In the genomic region with DNA sequence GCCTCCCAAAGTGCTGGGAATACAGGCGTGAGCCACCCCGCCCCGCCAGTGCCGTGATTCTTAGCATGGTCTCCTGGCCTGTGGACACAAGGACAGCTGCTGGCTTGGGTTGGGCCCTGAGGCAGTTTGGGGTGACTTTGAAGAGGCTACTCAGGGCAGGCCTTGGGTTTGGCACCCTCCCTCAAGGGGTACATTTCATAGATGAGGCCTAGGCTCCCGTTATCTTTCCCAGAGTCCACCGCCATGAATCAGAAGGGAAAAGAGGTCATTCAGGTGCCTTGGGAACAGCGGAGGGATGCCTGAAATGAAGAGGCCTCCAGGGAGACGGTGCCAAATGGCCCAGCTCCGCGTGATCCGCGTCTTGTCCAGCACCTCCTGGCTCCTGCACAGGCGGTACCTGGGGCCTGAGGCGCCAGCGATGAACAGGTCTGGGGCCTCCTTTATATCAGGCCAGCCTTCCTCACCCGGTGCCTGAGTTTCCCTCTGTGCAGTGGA, we compare ENCODE assay signal across 9 cellular contexts. TPM values are rescaled to one million over a fixed set of nuclear protein-coding genes. Genes with fewer than 3 reads are reported as not detected.
DNase-seq lines count a peak whose midpoint lies in the region; ATAC-seq, FAIRE-seq and TF ChIP-seq lines count a peak whose summit lies in the region.
"Had no signal": no experiment of that assay in that cellular context is flagged by ENCODE, and none has a peak within 500 bp of the region (broad histone marks: within the 10 kb centered on the region; RNA-seq: fewer than 3 reads in every experiment).

No MANE protein-coding gene starts in this region.

- H3K4me3 Mint-ChIP-seq in activated CD4-positive, alpha-beta T cell treated with anti-CD3 and anti-CD28 coated beads, Interleukin-2, amount 10 ng/mL, durations not matched to agents 7 days and 5 days = peak overlapping the region; percentile 75

- H3K27ac Mint-ChIP-seq in activated CD4-positive, alpha-beta T cell treated with anti-CD3 and anti-CD28 coated beads, Interleukin-2, amount 10 ng/mL, durations not matched to agents 7 days and 5 days = peak overlapping the region; percentile 93

- intact Hi-C loops in right lobe of liver (cut with DNase I) = no loop called here
- intact Hi-C loops in testis (cut with DNase I; ENCODE audit: low total_unique reads) = no loop called here
- intact Hi-C loops in posterior vena cava (cut with DNase I) = no loop called here

- WGBS in right lobe of liver (ENCODE audit: insufficient coverage, low coverage, low lambda C conversion rate, missing lambda C conversion rate) = 65% methylated on average over 5 of the region's 16 CpGs
- 9 to 41% methylated on average over 4 to 16 of the region's 16 CpGs for WGBS in testis, 2 donors

- H3K9me3 ChIP-seq in adipocyte (ENCODE audit: control insufficient read depth, low read length) (no peaks in the 10 kb centered on the region), right lobe of liver (no peaks in the 10 kb centered on the region), testis (no peaks in the 10 kb centered on the region)

- TF ChIP-seq CTCF in right lobe of liver (IDR thresholded peaks at IDR 0.05) = no peak
- no peak for TF ChIP-seq CTCF in testis (IDR thresholded peaks at IDR 0.05)
- TF ChIP-seq CTCF in GM20000 (IDR thresholded peaks at IDR 0.05; ENCODE audit: extremely low read depth, missing control alignments) = no peak

- POLR2A ChIA-PET in activated CD4-positive, alpha-beta T cell treated with anti-CD3 and anti-CD28 coated beads, Interleukin-2, amount 10 ng/mL, durations not matched to agents 7 days and 5 days (lab: Charles Lee) = no interaction called here

- H3K36me3 ChIP-seq in adipocyte (ENCODE audit: control insufficient read depth, insufficient read depth, low read length, severe bottlenecking) = no peaks in the 10 kb centered on the region
- H3K36me3 ChIP-seq in right lobe of liver = peaks cover 0 to 3% (median 0%) of the 10 kb centered on the region in 4 donors
- H3K36me3 ChIP-seq in testis (ENCODE audit: low read depth, missing control alignments) = no peaks in the 10 kb centered on the region

- no peaks in the 10 kb centered on the region for H3K9me3 Mint-ChIP-seq in activated CD4-positive, alpha-beta T cell treated with anti-CD3 and anti-CD28 coated beads, Interleukin-2, amount 10 ng/mL, durations not matched to agents 7 days and 5 days

- H3K27ac ChIP-seq in right lobe of liver (peak overlapping the region; percentile 72 to 93 (median 78)), testis (peak overlapping the region; percentile 76 to 87)

- H3K4me1 ChIP-seq in adipocyte (ENCODE audit: control insufficient read depth, insufficient read depth, low read length) (peaks cover 60% of the 10 kb centered on the region), right lobe of liver (peaks cover 0 to 89% (median 25%) of the 10 kb centered on the region in 4 donors), testis (peaks cover 77% of the 10 kb centered on the region)

- no peak for ATAC-seq in right lobe of liver

- H3K9ac ChIP-seq in adipocyte (ENCODE audit: low read length) = peak overlapping the region; percentile 80

- no peaks in the 10 kb centered on the region for H3K27me3 ChIP-seq in adipocyte (replicated peaks; ENCODE audit: control insufficient read depth, insufficient read depth, low read length)
- no peaks in the 10 kb centered on the region for H3K27me3 ChIP-seq in right lobe of liver
- no peaks in the 10 kb centered on the region for H3K27me3 ChIP-seq in testis

- no peaks in the 10 kb centered on the region for H3K27me3 Mint-ChIP-seq in activated CD4-positive, alpha-beta T cell treated with anti-CD3 and anti-CD28 coated beads, Interleukin-2, amount 10 ng/mL, durations not matched to agents 7 days and 5 days

- CTCF ChIA-PET in activated CD4-positive, alpha-beta T cell treated with anti-CD3 and anti-CD28 coated beads, Interleukin-2, amount 10 ng/mL, durations not matched to agents 7 days and 5 days (lab: Charles Lee) = interaction anchor here (13.3 kb wide), 1 partner anchor 16 kb away, joined by 212 read pairs; no protein-coding TSS in a partner anchor

- H3K4me1 Mint-ChIP-seq in activated CD4-positive, alpha-beta T cell treated with anti-CD3 and anti-CD28 coated beads, Interleukin-2, amount 10 ng/mL, durations not matched to agents 7 days and 5 days = peaks cover 77% of the 10 kb centered on the region

- no peak for TF ChIP-seq POLR2A in right lobe of liver (IDR thresholded peaks at IDR 0.05)
- no peak for TF ChIP-seq POLR2A in testis (IDR thresholded peaks at IDR 0.05)

- DNase-seq in activated CD4-positive, alpha-beta T cell treated with anti-CD3 and anti-CD28 coated beads, Interleukin-2, amount 10 ng/mL, durations not matched to agents 7 days and 5 days = no peak
- no peak for DNase-seq in activated CD4-positive, alpha-beta T cell treated with anti-CD3 and anti-CD28 coated beads, Interleukin-2, amount 50 U/mL, for 1 hour
- DNase-seq in adipocyte (ENCODE audit: low read depth) (no peak), right lobe of liver (no peak), testis (no peak), RCC 7860 (ENCODE audit: low spot score) (no peak), GM20000 (ENCODE audit: low spot score) (no peak), posterior vena cava (ENCODE audit: low spot score) (no peak)

- H3K36me3 Mint-ChIP-seq in activated CD4-positive, alpha-beta T cell treated with anti-CD3 and anti-CD28 coated beads, Interleukin-2, amount 10 ng/mL, durations not matched to agents 7 days and 5 days (ENCODE audit: low read depth) = peaks cover 23% of the 10 kb centered on the region

- FAIRE-seq in RCC 7860 (lab: Jason Lieb, UNC) = no peak

- peak overlapping the region; percentile 64 for H3K4me3 ChIP-seq in adipocyte (ENCODE audit: low read length)
- no peak overlapping the region for H3K4me3 ChIP-seq in right lobe of liver
- H3K4me3 ChIP-seq in testis = peak overlapping the region; percentile 39 to 58

RNA-seq across cellular contexts. Expression of a gene that starts 9.3 kb away (rescaled TPM):
- total RNA-seq in activated CD4-positive, alpha-beta T cell treated with anti-CD3 and anti-CD28 coated beads, Interleukin-2, amount 10 ng/mL, durations not matched to agents 7 days and 5 days = 100 to 1,000 TPM; 489 to 524 TPM
- total RNA-seq in right lobe of liver (100 to 1,000 TPM in 2 of 6 experiments, 10 to 100 TPM in 4; 73.3 to 125 (median 98.7) TPM), testis (100 to 1,000 TPM; 239 to 343 TPM), posterior vena cava (100 to 1,000 TPM; 261 to 265 TPM)
- 238 TPM for polyA plus RNA-seq in testis (ENCODE audit: insufficient read depth, low read depth, low replicate concordance)

RNA-seq across cellular contexts. Expression of a gene that starts 23.6 kb away (rescaled TPM):
- total RNA-seq in activated CD4-positive, alpha-beta T cell treated with anti-CD3 and anti-CD28 coated beads, Interleukin-2, amount 10 ng/mL, durations not matched to agents 7 days and 5 days = under 1 TPM; 0.37 to 0.60 TPM
- total RNA-seq in right lobe of liver (1 to 10 TPM; 1.7 to 4.5 (median 2.6) TPM), testis (10 to 100 TPM; 12.9 to 26.7 TPM), posterior vena cava (10 to 100 TPM; 18.6 to 39.7 TPM)
- 30.2 TPM for polyA plus RNA-seq in testis (ENCODE audit: insufficient read depth, low read depth, low replicate concordance)

RNA-seq across cellular contexts. Expression of a gene that starts 33.6 kb away (rescaled TPM):
- not detected for total RNA-seq in activated CD4-positive, alpha-beta T cell treated with anti-CD3 and anti-CD28 coated beads, Interleukin-2, amount 10 ng/mL, durations not matched to agents 7 days and 5 days
- total RNA-seq in right lobe of liver (not detected), testis (1 to 10 TPM; 1.5 to 3.2 TPM), posterior vena cava (under 1 TPM in 1 of 2 donors, not detected in 1; 0.37 TPM)
- 2.6 TPM for polyA plus RNA-seq in testis (ENCODE audit: insufficient read depth, low read depth, low replicate concordance)
- total RNA-seq: fibroblast of villous mesenchyme had no signal

RNA-seq across cellular contexts. Expression of a gene that starts 40.2 kb away (rescaled TPM):
- not detected for total RNA-seq in activated CD4-positive, alpha-beta T cell treated with anti-CD3 and anti-CD28 coated beads, Interleukin-2, amount 10 ng/mL, durations not matched to agents 7 days and 5 days
- 100 to 1,000 TPM in 4 of 6 experiments, 10 to 100 TPM in 2; 77.7 to 311 (median 190) TPM for total RNA-seq in right lobe of liver
- total RNA-seq in testis = 1 to 10 TPM; 4.3 to 5.4 TPM
- polyA plus RNA-seq in testis (ENCODE audit: insufficient read depth, low read depth, low replicate concordance) = 3.4 TPM
- total RNA-seq in posterior vena cava = under 1 TPM; 0.37 to 0.62 TPM
- total RNA-seq: fibroblast of villous mesenchyme had no signal

RNA-seq across cellular contexts. Expression of a gene that starts 46.9 kb away (rescaled TPM):
- 10 to 100 TPM; 59.4 to 66.0 TPM for total RNA-seq in activated CD4-positive, alpha-beta T cell treated with anti-CD3 and anti-CD28 coated beads, Interleukin-2, amount 10 ng/mL, durations not matched to agents 7 days and 5 days
- total RNA-seq in right lobe of liver (10 to 100 TPM; 40.8 to 71.0 (median 56.3) TPM), testis (10 to 100 TPM; 55.3 to 60.9 TPM), posterior vena cava (10 to 100 TPM; 47.3 to 53.3 TPM)
- 42.3 TPM for polyA plus RNA-seq in testis (ENCODE audit: insufficient read depth, low read depth, low replicate concordance)

Comparison
In these comparisons a context has a peak if more than half of its experiments do, and no peak if none do; other contexts are left out.
1. H3K4me3 ChIP-seq: peak in adipocyte (single experiment) and testis (2 of 2); none in right lobe of liver (0 of 3).